8 cellular contexts compared by ENCODE assay signal in genomic region chr14:22084393-22085281, GRCh38.
DNase-seq lines count a peak whose midpoint lies in the region; ATAC-seq and TF ChIP-seq lines count a peak whose summit lies in the region.

No MANE protein-coding gene starts in this region.

- H3K36me3 Mint-ChIP-seq in activated CD4-positive, alpha-beta memory T cell treated with anti-CD3 and anti-CD28 coated beads for 36 hours = no peaks in the 10 kb centered on the region

- no peak for ATAC-seq in GM21717 (IDR thresholded peaks at IDR 0.05; ENCODE audit: unreplicated experiment)
- ATAC-seq in GM18520 (IDR thresholded peaks at IDR 0.05; ENCODE audit: unreplicated experiment) = no peak

- H3K4me3 Mint-ChIP-seq in activated CD4-positive, alpha-beta memory T cell treated with anti-CD3 and anti-CD28 coated beads for 36 hours = peak overlapping the region; percentile 56

- H3K27me3 Mint-ChIP-seq in activated CD4-positive, alpha-beta memory T cell treated with anti-CD3 and anti-CD28 coated beads for 36 hours = no peaks in the 10 kb centered on the region

- peak overlapping the region; percentile 72 for H3K27ac Mint-ChIP-seq in activated CD4-positive, alpha-beta memory T cell treated with anti-CD3 and anti-CD28 coated beads for 36 hours

- CTCF ChIA-PET in GM10248 (lab: Yijun Ruan, JAX) = interaction anchor here (1.0 to 2.1 kb wide), 7 partner anchors 13 to 19 kb away, joined by 4 to 14 read pairs (median 6); no protein-coding TSS in a partner anchor
- CTCF ChIA-PET in activated CD4-positive, alpha-beta memory T cell treated with anti-CD3 and anti-CD28 coated beads for 36 hours (lab: Charles Lee) = interaction anchor here (0.7 to 2.8 kb wide), 8 partner anchors 10 to 485 kb away, joined by 3 to 41 read pairs (median 6); no protein-coding TSS in a partner anchor

- intact Hi-C loops in activated CD4-positive, alpha-beta memory T cell treated with anti-CD3 and anti-CD28 coated beads for 36 hours (cut with micrococcal nuclease) = loop anchor here (1.0 to 5.0 kb wide), 2 partner anchors 16 to 37 kb away; no protein-coding TSS in a partner anchor

- H3K4me1 Mint-ChIP-seq in activated CD4-positive, alpha-beta memory T cell treated with anti-CD3 and anti-CD28 coated beads for 36 hours (ENCODE audit: low read depth) = peaks cover 22% of the 10 kb centered on the region

- no peaks in the 10 kb centered on the region for H3K9me3 Mint-ChIP-seq in activated CD4-positive, alpha-beta memory T cell treated with anti-CD3 and anti-CD28 coated beads for 36 hours

- peak; percentile 68 for TF ChIP-seq CTCF in GM10248 (IDR thresholded peaks at IDR 0.05; ENCODE audit: control extremely low read depth, extremely low read depth, low read depth, missing control alignments)

- DNase-seq in AG20443 (ENCODE audit: low spot score) (peak; percentile 18), GM10248 (ENCODE audit: extremely low spot score) (peak; percentile 48), NCI-H1105 (lab: John Stamatoyannopoulos, UW) (peak; percentile 10), glomerular endothelial cell (ENCODE audit: extremely low read depth, low read depth, low spot score) (peak; percentile 39), retina (peak; percentile 28)
- DNase-seq in activated CD4-positive, alpha-beta memory T cell treated with anti-CD3 and anti-CD28 coated beads for 36 hours = no peak

- POLR2A ChIA-PET in GM10248 (lab: Yijun Ruan, JAX) = no interaction called here
- POLR2A ChIA-PET in activated CD4-positive, alpha-beta memory T cell treated with anti-CD3 and anti-CD28 coated beads for 36 hours (lab: Charles Lee) = no interaction called here
